ENCODE assay signal across 17 cellular contexts in genomic region chr9:110468950-110469349, GRCh38.
A peak's percentile ranks its signal among the peaks of the same experiment; 100 is the strongest.
DNase-seq lines count a peak whose midpoint lies in the region; ATAC-seq and TF ChIP-seq lines count a peak whose summit lies in the region.
"Had no signal": no experiment of that assay in that cellular context is flagged by ENCODE, and none has a peak within 500 bp of the region (broad histone marks: within the 10 kb centered on the region; RNA-seq: fewer than 3 reads in every experiment).

No MANE protein-coding gene starts in this region.

- no peak for TF ChIP-seq CTCF in mucosa of descending colon (IDR thresholded peaks at IDR 0.05)

- DNase-seq in DMS153 (lab: John Stamatoyannopoulos, UW), result peak; percentile 14
- peak; percentile 36 for DNase-seq in DMS153 treated with DMSO at 0.1 percent for 48 hours (lab: John Stamatoyannopoulos, UW; ENCODE audit: unreplicated experiment)
- DNase-seq in mucosa of descending colon, result no peak
- DNase-seq in stimulated activated naive CD8-positive, alpha-beta T cell treated with anti-CD3 and anti-CD28 coated beads, Interleukin-15, amount 100 ng/mL, for 72 hours, result no peak
- DNase-seq in central memory CD4-positive, alpha-beta T cell, result no peak
- DNase-seq: C1 segment of cervical spinal cord; Calu3; CD4-positive, alpha-beta memory T cell; COR-L47; DMS79; EL; GDM1; H9 had no signal

- no peaks in the 10 kb centered on the region for H3K4me1 Mint-ChIP-seq in stimulated activated naive CD8-positive, alpha-beta T cell treated with anti-CD3 and anti-CD28 coated beads, Interleukin-15, amount 100 ng/mL, for 72 hours

- H3K9me3 Mint-ChIP-seq in stimulated activated naive CD8-positive, alpha-beta T cell treated with anti-CD3 and anti-CD28 coated beads, Interleukin-15, amount 100 ng/mL, for 72 hours, result no peaks in the 10 kb centered on the region
- H3K9me3 Mint-ChIP-seq: GM23338, H9 had no signal

- no peaks in the 10 kb centered on the region for H3K36me3 ChIP-seq in mucosa of descending colon (ENCODE audit: low read depth)

- H3K27ac Mint-ChIP-seq in stimulated activated naive CD8-positive, alpha-beta T cell treated with anti-CD3 and anti-CD28 coated beads, Interleukin-15, amount 100 ng/mL, for 72 hours, result no peak overlapping the region
- H3K27ac Mint-ChIP-seq: CD4-positive, alpha-beta memory T cell; GM23338; H9 had no signal

- ATAC-seq in mucosa of descending colon, result peak; percentile 82
- no peak for ATAC-seq in stimulated activated naive CD8-positive, alpha-beta T cell treated with anti-CD3 and anti-CD28 coated beads, Interleukin-15, amount 100 ng/mL, for 72 hours
- ATAC-seq in HG03469 (IDR thresholded peaks at IDR 0.05; ENCODE audit: unreplicated experiment), result no peak
- ATAC-seq: GM12878, GM23338, HCT116 had no signal

- H3K4me1 ChIP-seq in mucosa of descending colon (ENCODE audit: low read depth), result no peaks in the 10 kb centered on the region

- H3K4me3 ChIP-seq in mucosa of descending colon, result no peak overlapping the region
- H3K4me3 ChIP-seq: GM12878, GM23338 had no signal

- no peaks in the 10 kb centered on the region for H3K9me3 ChIP-seq in mucosa of descending colon

- H3K4me3 Mint-ChIP-seq in stimulated activated naive CD8-positive, alpha-beta T cell treated with anti-CD3 and anti-CD28 coated beads, Interleukin-15, amount 100 ng/mL, for 72 hours, result no peak overlapping the region
- H3K4me3 Mint-ChIP-seq: CD4-positive, alpha-beta memory T cell; GM23338; H9 had no signal

- H3K27me3 Mint-ChIP-seq in stimulated activated naive CD8-positive, alpha-beta T cell treated with anti-CD3 and anti-CD28 coated beads, Interleukin-15, amount 100 ng/mL, for 72 hours, result no peaks in the 10 kb centered on the region

- intact Hi-C loops in mucosa of descending colon (cut with DNase I, micrococcal nuclease), result no loop called here

Comparison
In these comparisons a context has a peak if more than half of its experiments do, and no peak if none do; other contexts are left out.
1. DNase-seq: peak in DMS153 (single experiment) and DMS153 treated with DMSO at 0.1 percent for 48 hours (single experiment); none in mucosa of descending colon (0 of 3), stimulated activated naive CD8-positive, alpha-beta T cell treated with anti-CD3 and anti-CD28 coated beads, Interleukin-15, amount 100 ng/mL, for 72 hours (0 of 2) and central memory CD4-positive, alpha-beta T cell (single experiment).